ENCODE assay signal across 15 cellular contexts in genomic region chr12:19675361-19675760, GRCh38.
DNase-seq lines count a peak whose midpoint lies in the region; ATAC-seq lines count a peak whose summit lies in the region.
"Had no signal": no experiment of that assay in that cellular context is flagged by ENCODE, and none has a peak within 500 bp of the region (broad histone marks: within the 10 kb centered on the region; RNA-seq: fewer than 3 reads in every experiment).

No MANE protein-coding gene starts in this region.

- no peak for DNase-seq in activated T-cell treated with anti-CD3 and anti-CD28 coated beads, Interleukin-2, amount 50 U/mL, for 24 hours
- no peak for DNase-seq in activated T-cell treated with anti-CD3 and anti-CD28 coated beads for 4 hours
- DNase-seq in stimulated activated effector memory CD8-positive, alpha-beta T cell treated with anti-CD3 and anti-CD28 coated beads, Interleukin-12 subunit alpha, Interleukin-12 subunit beta, amount 100 ng/mL, for 72 hours (ENCODE audit: low spot score in 2 of 2), result no peak
- DNase-seq in GDM1 (lab: John Stamatoyannopoulos, UW), result no peak
- DNase-seq in NCI-H1417 (lab: John Stamatoyannopoulos, UW), result no peak
- DNase-seq: CD4-positive, CD25-positive, alpha-beta regulatory T cell; NCI-H146; NCI-H510A treated with DMSO at 0.1 percent for 48 hours; right lobe of liver; stimulated activated CD4-positive, alpha-beta T cell treated with anti-CD3 and anti-CD28 coated beads, Interleukin-4, amount 100 ng/mL, for 4 hours had no signal

- peak; percentile 70 for ATAC-seq in GM21515 (IDR thresholded peaks at IDR 0.05; ENCODE audit: unreplicated experiment)
- peak; percentile 63 for ATAC-seq in HG03378 (IDR thresholded peaks at IDR 0.05; ENCODE audit: unreplicated experiment)
- peak; percentile 99 for ATAC-seq in stimulated activated effector memory CD8-positive, alpha-beta T cell treated with anti-CD3 and anti-CD28 coated beads, Interleukin-12 subunit alpha, Interleukin-12 subunit beta, amount 100 ng/mL, for 72 hours
- no peak for ATAC-seq in HG02840 (IDR thresholded peaks at IDR 0.05; ENCODE audit: low FRiP score, unreplicated experiment)
- ATAC-seq: A549, Panc1, right lobe of liver had no signal

- no peak overlapping the region for H3K4me3 Mint-ChIP-seq in activated T-cell treated with anti-CD3 and anti-CD28 coated beads, Interleukin-2, amount 50 U/mL, for 24 hours
- no peak overlapping the region for H3K4me3 Mint-ChIP-seq in stimulated activated effector memory CD8-positive, alpha-beta T cell treated with anti-CD3 and anti-CD28 coated beads, Interleukin-12 subunit alpha, Interleukin-12 subunit beta, amount 100 ng/mL, for 72 hours
- H3K4me3 Mint-ChIP-seq: CD4-positive, CD25-positive, alpha-beta regulatory T cell had no signal

- peaks cover 5% of the 10 kb centered on the region for H3K36me3 Mint-ChIP-seq in activated T-cell treated with anti-CD3 and anti-CD28 coated beads, Interleukin-2, amount 50 U/mL, for 24 hours (ENCODE audit: low read depth)
- peaks cover 6% of the 10 kb centered on the region for H3K36me3 Mint-ChIP-seq in stimulated activated effector memory CD8-positive, alpha-beta T cell treated with anti-CD3 and anti-CD28 coated beads, Interleukin-12 subunit alpha, Interleukin-12 subunit beta, amount 100 ng/mL, for 72 hours
- H3K36me3 Mint-ChIP-seq: CD4-positive, CD25-positive, alpha-beta regulatory T cell had no signal

- peak overlapping the region; percentile 86 for H3K27ac Mint-ChIP-seq in activated T-cell treated with anti-CD3 and anti-CD28 coated beads, Interleukin-2, amount 50 U/mL, for 24 hours
- no peak overlapping the region for H3K27ac Mint-ChIP-seq in stimulated activated effector memory CD8-positive, alpha-beta T cell treated with anti-CD3 and anti-CD28 coated beads, Interleukin-12 subunit alpha, Interleukin-12 subunit beta, amount 100 ng/mL, for 72 hours
- H3K27ac Mint-ChIP-seq: CD4-positive, CD25-positive, alpha-beta regulatory T cell had no signal

- H3K4me1 Mint-ChIP-seq in activated T-cell treated with anti-CD3 and anti-CD28 coated beads, Interleukin-2, amount 50 U/mL, for 24 hours (ENCODE audit: low read depth), result peaks cover 41% of the 10 kb centered on the region
- peaks cover 37% of the 10 kb centered on the region for H3K4me1 Mint-ChIP-seq in stimulated activated effector memory CD8-positive, alpha-beta T cell treated with anti-CD3 and anti-CD28 coated beads, Interleukin-12 subunit alpha, Interleukin-12 subunit beta, amount 100 ng/mL, for 72 hours

- H3K27me3 Mint-ChIP-seq in activated T-cell treated with anti-CD3 and anti-CD28 coated beads, Interleukin-2, amount 50 U/mL, for 24 hours, result no peaks in the 10 kb centered on the region
- H3K27me3 Mint-ChIP-seq: CD4-positive, CD25-positive, alpha-beta regulatory T cell had no signal

- H3K9me3 Mint-ChIP-seq in activated T-cell treated with anti-CD3 and anti-CD28 coated beads, Interleukin-2, amount 50 U/mL, for 24 hours, result peaks cover 24% of the 10 kb centered on the region
- H3K9me3 Mint-ChIP-seq in stimulated activated effector memory CD8-positive, alpha-beta T cell treated with anti-CD3 and anti-CD28 coated beads, Interleukin-12 subunit alpha, Interleukin-12 subunit beta, amount 100 ng/mL, for 72 hours, result peaks cover 3% of the 10 kb centered on the region
